In the genomic region with DNA sequence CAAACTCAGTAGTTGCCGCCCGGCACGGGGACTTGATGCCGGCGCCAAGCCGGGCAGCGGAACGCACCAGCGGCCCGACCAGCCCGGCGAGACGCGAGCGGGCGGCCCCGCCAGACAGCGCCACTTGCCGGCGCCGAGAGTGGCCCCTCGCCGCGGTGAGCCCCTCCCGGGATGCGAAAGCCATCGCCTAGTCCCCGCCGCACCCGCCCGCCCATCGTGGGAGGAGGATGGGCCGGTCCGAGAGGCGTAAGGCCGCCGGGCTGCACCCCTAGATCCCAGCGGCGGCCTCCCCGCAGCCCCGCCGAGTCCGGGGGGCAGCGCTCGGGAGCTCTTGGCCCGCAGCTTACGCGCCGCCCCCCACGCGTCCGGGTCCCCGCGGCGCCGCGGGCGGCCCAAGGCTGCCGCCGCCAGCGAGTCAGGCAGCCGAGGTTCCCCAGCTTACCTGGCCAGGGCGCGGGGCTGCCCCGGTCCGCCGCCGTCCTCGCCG, we compare ENCODE assay signal across 8 cellular contexts.
DNase-seq lines count a peak whose midpoint lies in the region; ATAC-seq lines count a peak whose summit lies in the region.

No MANE protein-coding gene starts in this region.

- H3K9ac ChIP-seq in mucosa of stomach (ENCODE audit: low read length): peak overlapping the region; percentile 9

- H3K36me3 ChIP-seq in mucosa of stomach (ENCODE audit: control insufficient read depth, insufficient read depth, low read length): no peaks in the 10 kb centered on the region

- peaks cover 23% of the 10 kb centered on the region for H3K36me3 Mint-ChIP-seq in effector memory CD8-positive, alpha-beta T cell (ENCODE audit: insufficient read depth)

- H3K4me3 Mint-ChIP-seq in effector memory CD8-positive, alpha-beta T cell: peak overlapping the region; percentile 84

- H3K4me3 ChIP-seq in mucosa of stomach (ENCODE audit: low read length): no peak overlapping the region

- H3K27me3 Mint-ChIP-seq in effector memory CD8-positive, alpha-beta T cell: no peaks in the 10 kb centered on the region

- peaks cover 10% of the 10 kb centered on the region for H3K27me3 ChIP-seq in mucosa of stomach (ENCODE audit: control insufficient read depth, insufficient read depth, low read length)

- no peaks in the 10 kb centered on the region for H3K9me3 ChIP-seq in mucosa of stomach (ENCODE audit: control insufficient read depth, low read length)

- no peaks in the 10 kb centered on the region for H3K9me3 Mint-ChIP-seq in effector memory CD8-positive, alpha-beta T cell

- peaks cover 5% of the 10 kb centered on the region for H3K4me1 ChIP-seq in mucosa of stomach (ENCODE audit: control insufficient read depth, insufficient read depth, low read length)

- H3K27ac Mint-ChIP-seq in effector memory CD8-positive, alpha-beta T cell: peak overlapping the region; percentile 84 to 93

- DNase-seq in AG08395 (ENCODE audit: low spot score) (peak; percentile 17), HK-2 (ENCODE audit: unreplicated experiment) (peak; percentile 38)
- DNase-seq in activated CD4-positive, alpha-beta T cell treated with anti-CD3 and anti-CD28 coated beads, Interleukin-2, amount 50 U/mL, for 4 hours: peak; percentile 40 to 48
- peak; percentile 45 to 59 (median 50) for DNase-seq in effector memory CD8-positive, alpha-beta T cell
- DNase-seq in stimulated activated naive CD4-positive, alpha-beta T cell treated with Interleukin-2 at 50 U/mL for 16 hours (lab: John Stamatoyannopoulos, UW): peak; percentile 33

- ATAC-seq in GM18909 (IDR thresholded peaks at IDR 0.05; ENCODE audit: poor library complexity, unreplicated experiment): peak; percentile 60
- ATAC-seq in effector memory CD8-positive, alpha-beta T cell (replicated peaks): peak; percentile 71
- no peak for ATAC-seq in HG02970 (IDR thresholded peaks at IDR 0.05; ENCODE audit: low FRiP score, unreplicated experiment)

- H3K4me1 Mint-ChIP-seq in effector memory CD8-positive, alpha-beta T cell (ENCODE audit: low read depth in 2 of 2): peaks cover 19 to 24% of the 10 kb centered on the region in 2 donors
